8 cellular contexts compared by ENCODE assay signal in the genomic region with DNA sequence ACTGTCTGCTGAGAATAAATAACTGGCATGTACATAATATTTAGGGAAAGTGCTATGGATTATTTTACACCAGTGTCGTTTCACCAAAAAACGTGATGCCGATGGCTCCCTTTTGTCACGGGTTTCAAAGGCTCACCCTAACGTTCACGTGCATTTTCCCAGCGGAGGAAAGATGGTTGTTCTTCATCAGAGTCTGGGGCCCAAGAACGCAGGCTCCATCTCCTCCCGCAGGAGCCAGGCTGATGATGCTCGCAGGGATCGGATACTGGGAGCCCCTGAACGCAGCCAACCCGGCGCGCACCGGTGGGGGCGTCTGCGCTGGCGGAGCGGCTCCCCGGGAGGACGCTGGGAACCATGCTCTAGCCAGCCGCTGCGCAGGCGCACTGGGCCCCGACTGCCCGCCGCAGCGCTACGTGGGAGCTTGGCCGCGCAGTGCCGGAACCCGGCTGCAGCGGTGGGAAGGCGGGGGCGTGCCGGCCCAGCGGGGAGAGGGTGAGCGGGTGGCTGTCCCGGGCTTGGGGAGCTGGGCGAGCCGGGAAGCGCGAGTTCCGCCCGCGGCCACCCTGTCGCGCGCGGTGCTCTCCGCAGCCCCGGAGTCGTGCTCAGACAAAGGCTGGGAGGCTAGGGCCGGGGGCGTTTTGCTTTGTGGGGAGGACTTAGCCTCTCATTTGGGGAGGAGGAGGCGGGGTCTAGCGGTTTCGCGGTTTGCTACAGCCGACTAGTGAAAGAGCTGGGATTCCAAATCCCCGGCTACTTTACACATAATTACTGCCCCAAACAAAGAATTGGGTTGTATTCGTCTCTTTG. TPM values are rescaled to one million over a fixed set of nuclear protein-coding genes. Genes with fewer than 3 reads are reported as not detected.
DNase-seq lines count a peak whose midpoint lies in the region; ATAC-seq and TF ChIP-seq lines count a peak whose summit lies in the region.

A gene (plus strand): TSS at position 793 of the 807 bp plus-strand sequence. CDS start 486 bp downstream, outside the sequence.

- H3K27ac ChIP-seq in right lobe of liver = peak within 1 kb of the TSS; percentile 16 to 76 (median 38)

- DNase-seq in C1 segment of cervical spinal cord (lab: John Stamatoyannopoulos, UW) (peak; percentile 28 to 93 (median 80)), NCI-H69 (lab: John Stamatoyannopoulos, UW) (peak; percentile 91), dermis microvascular lymphatic vessel endothelial cell (ENCODE audit: low read depth in 2 of 2) (peak; percentile 74 to 95), right lobe of liver (peak; percentile 93 to 95 (median 93))
- DNase-seq in activated CD4-positive, alpha-beta T cell treated with anti-CD3 and anti-CD28 coated beads, Interleukin-2, amount 50 U/mL, for 4 hours = peak; percentile 79 to 83
- peak; percentile 90 for DNase-seq in stimulated activated CD4-positive, alpha-beta T cell treated with anti-CD3 and anti-CD28 coated beads, Interleukin-4, amount 100 ng/mL, for 1 hour

- TF ChIP-seq CTCF in right lobe of liver (IDR thresholded peaks at IDR 0.05) = peak in 2 of 4 donors; percentile 5 to 17

- no peaks in the 10 kb centered on the region for H3K36me3 ChIP-seq in right lobe of liver

- ATAC-seq in GM19328 (IDR thresholded peaks at IDR 0.05; ENCODE audit: unreplicated experiment) = peak; percentile 77
- ATAC-seq in HG03520 (IDR thresholded peaks at IDR 0.05; ENCODE audit: unreplicated experiment) = peak; percentile 74
- ATAC-seq in right lobe of liver = peak; percentile 99

- peaks cover 0 to 3% (median under 1%) of the 10 kb centered on the region in 4 donors for H3K9me3 ChIP-seq in right lobe of liver

- no peaks in the 10 kb centered on the region for H3K27me3 ChIP-seq in right lobe of liver

- peak within 1 kb of the TSS; percentile 58 to 94 (median 81) for H3K4me3 ChIP-seq in right lobe of liver

- peak; percentile 75 for TF ChIP-seq POLR2A in right lobe of liver (IDR thresholded peaks at IDR 0.05)

- peaks cover 0 to 11% (median 2%) of the 10 kb centered on the region in 4 donors for H3K4me1 ChIP-seq in right lobe of liver

- intact Hi-C loops in right lobe of liver (cut with DNase I) = no loop called here

- WGBS in right lobe of liver (ENCODE audit: insufficient coverage, low coverage, low lambda C conversion rate, missing lambda C conversion rate) = 0% methylated on average over 21 of the region's 64 CpGs

RNA-seq across cellular contexts. Expression of the gene that starts here (rescaled TPM):
- total RNA-seq in dermis microvascular lymphatic vessel endothelial cell = 0.77 and 0.89 TPM in 2 replicates
- 1 to 10 TPM in 3 of 6 experiments, under 1 TPM in 3; 0.14 to 1.5 (median 0.87) TPM for total RNA-seq in right lobe of liver

Comparison
In these comparisons a context has a peak if more than half of its experiments do, and no peak if none do; other contexts are left out.
1. Peak in every context shown above with its lines: DNase-seq, ATAC-seq, H3K4me3 ChIP-seq and H3K27ac ChIP-seq.
2. Peak in DNase-seq in dermis microvascular lymphatic vessel endothelial cell; RNA of the gene not detected or under 1 TPM.